8 cellular contexts compared by ENCODE assay signal in the genomic region with DNA sequence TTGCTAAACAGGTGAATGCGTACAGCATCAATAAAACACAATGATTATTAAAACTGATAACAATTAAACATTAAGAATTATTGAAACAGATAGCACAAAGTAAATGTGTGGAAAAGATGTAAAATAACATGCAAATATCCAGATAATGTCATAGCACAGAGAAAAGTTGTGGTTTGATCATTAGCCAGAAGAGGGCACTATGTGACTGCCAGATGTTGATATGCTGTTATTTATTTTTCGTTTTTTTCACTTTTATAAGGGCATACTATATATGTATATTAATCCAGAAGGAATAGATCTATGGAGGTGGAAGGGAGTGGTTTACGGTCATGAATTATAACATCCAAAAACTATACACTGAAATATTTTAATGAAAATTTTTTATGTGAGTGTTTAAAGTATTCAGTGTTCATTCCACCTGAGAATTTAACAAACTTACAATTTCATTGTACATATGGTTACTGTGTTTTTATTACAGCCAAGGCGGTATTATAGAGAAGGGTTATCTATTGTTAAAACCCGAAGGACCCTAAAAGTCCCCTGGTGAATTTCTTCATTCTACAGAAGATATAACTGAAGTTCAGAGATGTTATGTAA.
DNase-seq lines count a peak whose midpoint lies in the region; ATAC-seq and TF ChIP-seq lines count a peak whose summit lies in the region.

No MANE protein-coding gene starts in this region.

- H3K36me3 Mint-ChIP-seq in chondrocyte (ENCODE audit: low read depth): no peaks in the 10 kb centered on the region
- H3K36me3 Mint-ChIP-seq in activated CD8-positive, alpha-beta memory T cell treated with anti-CD3 and anti-CD28 coated beads, Interleukin-2, amount 10 ng/mL, durations not matched to agents 7 days and 5 days: no peaks in the 10 kb centered on the region

- H3K27me3 Mint-ChIP-seq in chondrocyte (ENCODE audit: low read depth): peaks cover 25% of the 10 kb centered on the region
- H3K27me3 Mint-ChIP-seq in activated CD8-positive, alpha-beta memory T cell treated with anti-CD3 and anti-CD28 coated beads, Interleukin-2, amount 10 ng/mL, durations not matched to agents 7 days and 5 days: peaks cover 3% of the 10 kb centered on the region

- DNase-seq in AG20443 (ENCODE audit: low spot score): peak; percentile 29
- peak; percentile 8 for DNase-seq in NCI-H2081 treated with DMSO at 0.1 percent for 48 hours (lab: John Stamatoyannopoulos, UW)
- DNase-seq in chondrocyte (ENCODE audit: low spot score): no peak
- DNase-seq in myocyte (ENCODE audit: low read depth): peak; percentile 44
- no peak for DNase-seq in C1 segment of cervical spinal cord (lab: John Stamatoyannopoulos, UW)
- DNase-seq in activated CD8-positive, alpha-beta memory T cell treated with anti-CD3 and anti-CD28 coated beads, Interleukin-2, amount 10 ng/mL, durations not matched to agents 7 days and 5 days: no peak

- H3K9me3 Mint-ChIP-seq in chondrocyte (ENCODE audit: low read depth): no peaks in the 10 kb centered on the region
- H3K9me3 Mint-ChIP-seq in activated CD8-positive, alpha-beta memory T cell treated with anti-CD3 and anti-CD28 coated beads, Interleukin-2, amount 10 ng/mL, durations not matched to agents 7 days and 5 days (ENCODE audit: low read depth): no peaks in the 10 kb centered on the region

- no peak overlapping the region for H3K4me3 Mint-ChIP-seq in chondrocyte (ENCODE audit: unreplicated experiment)
- no peak overlapping the region for H3K4me3 Mint-ChIP-seq in activated CD8-positive, alpha-beta memory T cell treated with anti-CD3 and anti-CD28 coated beads, Interleukin-2, amount 10 ng/mL, durations not matched to agents 7 days and 5 days

- TF ChIP-seq CTCF in GM12875 (IDR thresholded peaks at IDR 0.05; ENCODE audit: borderline replicate concordance, insufficient read depth, low read depth, low read length) (peak; percentile 43; the same call in 1 of the 2 replicates), chondrocyte (IDR thresholded peaks at IDR 0.05) (peak; percentile 99)

- no peak overlapping the region for H3K27ac Mint-ChIP-seq in chondrocyte (ENCODE audit: unreplicated experiment)
- no peak overlapping the region for H3K27ac Mint-ChIP-seq in activated CD8-positive, alpha-beta memory T cell treated with anti-CD3 and anti-CD28 coated beads, Interleukin-2, amount 10 ng/mL, durations not matched to agents 7 days and 5 days

- no peak overlapping the region for H3K4me3 ChIP-seq in GM12875 (ENCODE audit: low read depth, low read length)

- peaks cover 22% of the 10 kb centered on the region for H3K4me1 Mint-ChIP-seq in chondrocyte (ENCODE audit: low read depth)
- H3K4me1 Mint-ChIP-seq in activated CD8-positive, alpha-beta memory T cell treated with anti-CD3 and anti-CD28 coated beads, Interleukin-2, amount 10 ng/mL, durations not matched to agents 7 days and 5 days: no peaks in the 10 kb centered on the region

- CTCF ChIA-PET in activated CD8-positive, alpha-beta memory T cell treated with anti-CD3 and anti-CD28 coated beads, Interleukin-2, amount 10 ng/mL, durations not matched to agents 7 days and 5 days (lab: Charles Lee): no interaction called here

- no peak for ATAC-seq in HG03097 (IDR thresholded peaks at IDR 0.05; ENCODE audit: low FRiP score, unreplicated experiment)
- no peak for ATAC-seq in activated CD8-positive, alpha-beta memory T cell treated with anti-CD3 and anti-CD28 coated beads, Interleukin-2, amount 10 ng/mL, durations not matched to agents 7 days and 5 days

Comparison
In these comparisons a context has a peak if more than half of its experiments do, and no peak if none do; other contexts are left out.
1. DNase-seq: peak in AG20443 (single experiment), NCI-H2081 treated with DMSO at 0.1 percent for 48 hours (single experiment) and myocyte (single experiment); none in chondrocyte (single experiment), C1 segment of cervical spinal cord (0 of 14) and activated CD8-positive, alpha-beta memory T cell treated with anti-CD3 and anti-CD28 coated beads, Interleukin-2, amount 10 ng/mL, durations not matched to agents 7 days and 5 days (single experiment).